In the genomic region with DNA sequence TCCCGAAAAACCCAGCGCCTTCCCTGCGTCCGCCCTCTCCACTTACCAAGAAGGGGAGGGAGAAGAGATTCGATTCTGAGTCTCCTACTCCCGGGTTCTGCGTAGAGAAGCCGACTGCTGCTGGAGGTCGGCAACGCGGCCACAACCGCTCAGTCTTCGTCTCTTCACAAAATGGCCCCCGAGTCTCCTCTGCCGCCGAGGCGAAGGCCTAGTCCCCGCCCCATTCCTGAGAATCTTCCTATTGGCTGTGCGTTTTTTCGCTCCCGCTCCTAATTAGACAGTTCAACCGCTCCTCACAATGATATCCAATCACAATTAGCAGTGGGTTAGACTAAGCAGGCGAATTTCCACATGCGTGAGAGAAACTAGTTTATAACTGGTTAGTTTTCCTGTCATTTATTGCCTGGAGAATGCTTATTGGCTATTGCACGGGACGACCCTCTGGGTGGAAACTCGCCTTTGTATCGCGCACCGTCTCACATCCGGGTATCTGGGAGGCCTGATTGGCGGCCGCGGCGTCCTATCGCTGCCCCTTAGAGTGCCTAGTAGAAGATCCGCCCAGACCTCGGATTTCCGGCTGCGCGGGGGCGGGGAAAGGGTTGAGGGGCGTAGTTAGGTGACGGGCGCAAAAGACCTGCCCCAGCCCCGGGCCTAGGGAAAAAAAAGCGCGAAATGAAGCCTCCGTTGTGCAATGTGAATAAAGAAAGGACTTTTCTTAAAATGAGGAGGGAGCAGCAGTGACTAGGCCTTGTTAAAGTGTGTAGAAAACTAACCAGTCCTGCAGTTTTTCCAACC, we compare ENCODE assay signal across 8 cellular contexts. TPM values are rescaled to one million over a fixed set of nuclear protein-coding genes. Genes with fewer than 3 reads are reported as not detected.
DNase-seq lines count a peak whose midpoint lies in the region; TF ChIP-seq lines count a peak whose summit lies in the region.

Gene HNRNPC (minus strand): TSS at position 191 of the 795 bp plus-strand sequence. CDS start 35,249 bp downstream, outside the sequence.

- TF ChIP-seq CTCF in HFF-Myc (IDR thresholded peaks at IDR 0.05; ENCODE audit: low read depth, low read length, missing control alignments): no peak

- H3K27me3 Mint-ChIP-seq in activated naive CD4-positive, alpha-beta T cell treated with anti-CD3 and anti-CD28 coated beads for 36 hours (ENCODE audit: low read depth): no peaks in the 10 kb centered on the region

- peaks cover 45% of the 10 kb centered on the region for H3K36me3 Mint-ChIP-seq in activated naive CD4-positive, alpha-beta T cell treated with anti-CD3 and anti-CD28 coated beads for 36 hours (ENCODE audit: low read depth)

- peak within 1 kb of the TSS; percentile 100 for H3K4me3 Mint-ChIP-seq in activated naive CD4-positive, alpha-beta T cell treated with anti-CD3 and anti-CD28 coated beads for 36 hours

- peak; percentile 99 for DNase-seq in GM03348 (ENCODE audit: low spot score)
- DNase-seq in HFF-Myc (ENCODE audit: extremely low read depth, low read depth): peak; percentile 100
- DNase-seq in NAMALWA (ENCODE audit: low spot score): peak; percentile 100
- DNase-seq in SK-N-DZ (ENCODE audit: low spot score): peak; percentile 100
- DNase-seq in activated naive CD4-positive, alpha-beta T cell treated with anti-CD3 and anti-CD28 coated beads for 36 hours: peak; percentile 100
- peak; percentile 100 for DNase-seq in foreskin melanocyte

- H3K27me3 ChIP-seq in neuron (ENCODE audit: insufficient read depth, low read length): no peaks in the 10 kb centered on the region
- H3K27me3 ChIP-seq in subcutaneous abdominal adipose tissue (ENCODE audit: control insufficient read depth in 5 of 5, insufficient read depth in 4 of 5, low read length in 5 of 5): peaks cover 0 to 2% (median 0%) of the 10 kb centered on the region in 5 donors

- no peaks in the 10 kb centered on the region for H3K9me3 ChIP-seq in neuron (ENCODE audit: low read length)
- H3K9me3 ChIP-seq in subcutaneous abdominal adipose tissue (ENCODE audit: control insufficient read depth in 5 of 5, low read length in 5 of 5): no peaks in the 10 kb centered on the region

- H3K27ac ChIP-seq in subcutaneous abdominal adipose tissue (ENCODE audit: low read depth, low read length): peak within 1 kb of the TSS; percentile 100

- H3K36me3 ChIP-seq in neuron (ENCODE audit: insufficient read depth, low read length) (peaks cover 40% of the 10 kb centered on the region), subcutaneous abdominal adipose tissue (ENCODE audit: control insufficient read depth in 5 of 5, insufficient read depth in 5 of 5, low read length in 5 of 5) (peaks cover 3 to 15% (median 4%) of the 10 kb centered on the region in 5 donors)

- no peaks in the 10 kb centered on the region for H3K9me3 Mint-ChIP-seq in activated naive CD4-positive, alpha-beta T cell treated with anti-CD3 and anti-CD28 coated beads for 36 hours

- H3K4me1 ChIP-seq in neuron (ENCODE audit: insufficient read depth, low read length) (peaks cover 38% of the 10 kb centered on the region), subcutaneous abdominal adipose tissue (ENCODE audit: control insufficient read depth in 5 of 5, insufficient read depth in 5 of 5, low read length in 5 of 5) (peaks cover 3 to 48% (median 41%) of the 10 kb centered on the region in 5 donors)

- intact Hi-C loops in activated naive CD4-positive, alpha-beta T cell treated with anti-CD3 and anti-CD28 coated beads for 36 hours (cut with micrococcal nuclease): loop anchor here (1.0 to 5.0 kb wide), 14 partner anchors 39 to 1738 kb away; partner anchors contain the start of genes CHD8, DAD1, LRP10 and METTL3

- H3K4me3 ChIP-seq in HFF-Myc (replicated peaks; ENCODE audit: low read depth, low read length) (peak within 1 kb of the TSS; percentile 100), neuron (ENCODE audit: low read length) (peak within 1 kb of the TSS; percentile 95), subcutaneous abdominal adipose tissue (ENCODE audit: low read depth in 1 of 5, low read length in 5 of 5) (peak within 1 kb of the TSS; percentile 82 to 100 (median 100))

- H2AFZ ChIP-seq in neuron (ENCODE audit: low read depth, low read length): peak within 1 kb of the TSS; percentile 94

- peak within 1 kb of the TSS; percentile 95 to 100 (median 100) for H3K9ac ChIP-seq in subcutaneous abdominal adipose tissue (ENCODE audit: low read length in 5 of 5)

- CTCF ChIA-PET in activated naive CD4-positive, alpha-beta T cell treated with anti-CD3 and anti-CD28 coated beads for 36 hours (lab: Charles Lee): interaction anchor here (1.3 kb wide), 1 partner anchor 113 kb away, joined by 4 read pairs; no protein-coding TSS in a partner anchor

- peaks cover 25% of the 10 kb centered on the region for H3K4me1 Mint-ChIP-seq in activated naive CD4-positive, alpha-beta T cell treated with anti-CD3 and anti-CD28 coated beads for 36 hours (ENCODE audit: low read depth)

- peak within 1 kb of the TSS; percentile 100 for H3K27ac Mint-ChIP-seq in activated naive CD4-positive, alpha-beta T cell treated with anti-CD3 and anti-CD28 coated beads for 36 hours

RNA-seq across cellular contexts. Expression of gene HNRNPC, which starts in this region (rescaled TPM):
- 1,281 and 1,296 TPM in 2 replicates for polyA plus RNA-seq in SK-N-DZ (2014; cell fraction: cytosol; rRNA removed)
- polyA plus RNA-seq in SK-N-DZ (2014; cell fraction: nucleus; rRNA removed): 564 and 789 TPM in 2 replicates
- 1,000 to 10,000 TPM; 1,252 to 1,377 TPM for total RNA-seq in activated naive CD4-positive, alpha-beta T cell treated with anti-CD3 and anti-CD28 coated beads for 36 hours

Comparison
In these comparisons a context has a peak if more than half of its experiments do, and no peak if none do; other contexts are left out.
1. Peak in every context shown above with its lines: DNase-seq, H3K4me3 ChIP-seq and H3K27ac ChIP-seq.